24 cellular contexts compared by ENCODE assay signal in the genomic region with DNA sequence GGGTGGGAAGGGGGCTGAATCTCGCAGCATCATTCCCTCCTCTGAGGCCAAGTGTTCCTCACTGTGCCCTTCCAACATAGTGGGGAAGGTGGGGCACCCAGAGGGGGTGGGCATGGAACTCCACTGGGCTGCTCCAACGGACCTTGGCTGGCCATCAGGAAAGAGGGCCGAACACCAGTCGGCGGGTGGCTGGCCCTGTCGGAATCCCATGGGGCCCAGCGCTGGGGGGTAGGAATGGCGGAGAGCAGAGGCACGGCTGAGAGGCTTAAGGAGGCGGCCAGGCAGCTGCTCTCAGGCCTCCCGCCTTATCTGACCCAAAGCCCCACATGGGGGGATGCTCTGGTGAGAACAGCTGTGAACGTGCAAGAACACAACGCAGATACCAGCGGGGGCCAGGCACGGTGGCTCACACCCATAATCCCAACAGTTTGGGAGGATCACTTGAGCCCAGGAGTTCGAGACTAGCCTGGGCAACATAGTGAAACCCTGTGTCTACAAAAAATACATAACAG. TPM values are rescaled to one million over a fixed set of nuclear protein-coding genes. Genes with fewer than 3 reads are reported as not detected.
DNase-seq lines count a peak whose midpoint lies in the region; ATAC-seq and TF ChIP-seq lines count a peak whose summit lies in the region.
"Had no signal": no experiment of that assay in that cellular context is flagged by ENCODE, and none has a peak within 500 bp of the region (broad histone marks: within the 10 kb centered on the region; RNA-seq: fewer than 3 reads in every experiment).

No MANE protein-coding gene starts in this region.

- H3K4me3 ChIP-seq in left ventricle myocardium inferior: no peak overlapping the region
- no peak overlapping the region for H3K4me3 ChIP-seq in hepatocyte
- no peak overlapping the region for H3K4me3 ChIP-seq in tibial artery
- H3K4me3 ChIP-seq: SJSA1 had no signal

- DNase-seq in left ventricle myocardium inferior (no peak), Right ventricle myocardium inferior (ENCODE audit: missing footprints) (no peak), RWPE1 (ENCODE audit: low spot score) (no peak), hepatocyte (ENCODE audit: low spot score) (no peak), tibial artery (no peak), hepatic stellate cell (ENCODE audit: low spot score) (no peak)
- DNase-seq: AML-193; C1 segment of cervical spinal cord; Calu3; CD8-positive, alpha-beta T cell; DMS153; GOT3; NCI-H1092 treated with DMSO at 0.1 percent for 48 hours; NCI-H1436 treated with DMSO at 0.1 percent for 48 hours; NCI-H1930; NCI-H2227 treated with DMSO at 0.1 percent for 48 hours; NCI-H510A; NK-92 treated with Interleukin-12 subunit alpha and Interleukin-12 subunit beta, amount 100 ng/mL, for 24 hours had no signal

- H4K20me1 ChIP-seq in hepatocyte (ENCODE audit: insufficient read depth, poor library complexity, severe bottlenecking): no peaks in the 10 kb centered on the region

- peak overlapping the region; percentile 98 for H3K27ac ChIP-seq in left ventricle myocardium inferior (replicated peaks)
- H3K27ac ChIP-seq in RWPE1: peak overlapping the region; percentile 80; the same call in 1 of the 2 replicates
- H3K27ac ChIP-seq in hepatocyte: peak overlapping the region; percentile 46
- peak overlapping the region; percentile 99 for H3K27ac ChIP-seq in tibial artery
- H3K27ac ChIP-seq: HL-60, KMS-11, SJSA1 had no signal

- peaks cover 75% of the 10 kb centered on the region for H3K4me1 ChIP-seq in left ventricle myocardium inferior
- H3K4me1 ChIP-seq in hepatocyte (ENCODE audit: insufficient read depth): peaks cover 8% of the 10 kb centered on the region
- H3K4me1 ChIP-seq in tibial artery: peaks cover 5 to 58% (median 52%) of the 10 kb centered on the region in 4 donors

- POLR2A ChIA-PET in RWPE1 (lab: Yijun Ruan, JAX; ENCODE audit: low non-redundant PET): interaction anchor here (0.9 kb wide), 1 partner anchor 20 kb away, joined by 4 read pairs; a partner anchor contains a TSS

- H3K9me2 ChIP-seq in hepatocyte (replicated peaks; ENCODE audit: insufficient read depth): no peaks in the 10 kb centered on the region

- intact Hi-C loops in left ventricle myocardium inferior (cut with micrococcal nuclease): no loop called here
- intact Hi-C loops in Right ventricle myocardium inferior (cut with DNase I): no loop called here
- intact Hi-C loops in tibial artery (cut with DNase I; ENCODE audit: low total_unique reads): no loop called here

- no peaks in the 10 kb centered on the region for H3K79me2 ChIP-seq in hepatocyte

- TF ChIP-seq CTCF in left ventricle myocardium inferior (IDR thresholded peaks at IDR 0.05; ENCODE audit: borderline replicate concordance) (no peak), RWPE1 (conservative IDR thresholded peaks at IDR 0.05; ENCODE audit: low read depth) (no peak), hepatocyte (IDR thresholded peaks at IDR 0.05; ENCODE audit: poor library complexity) (no peak), tibial artery (IDR thresholded peaks at IDR 0.05) (no peak)

- no peak overlapping the region for H3K4me2 ChIP-seq in hepatocyte
- H3K4me2 ChIP-seq: KMS-11 had no signal

- no peak overlapping the region for H2AFZ ChIP-seq in hepatocyte

- 86% methylated on average over 16 of the region's 16 CpGs for WGBS in hepatocyte (ENCODE audit: low lambda C conversion rate, missing lambda C conversion rate)

- ATAC-seq in Right ventricle myocardium inferior: no peak
- ATAC-seq in HG02885 (IDR thresholded peaks at IDR 0.05; ENCODE audit: poor library complexity, unreplicated experiment): no peak
- ATAC-seq in HG03139 (IDR thresholded peaks at IDR 0.05; ENCODE audit: unreplicated experiment): no peak
- ATAC-seq: CD8-positive, alpha-beta T cell; HCT116 had no signal

- H3K9me3 ChIP-seq in left ventricle myocardium inferior (replicated peaks) (no peaks in the 10 kb centered on the region), hepatocyte (ENCODE audit: low read depth) (no peaks in the 10 kb centered on the region), tibial artery (no peaks in the 10 kb centered on the region)
- H3K9me3 ChIP-seq: SJSA1 had no signal

- CTCF ChIA-PET in RWPE1 (lab: Yijun Ruan, JAX): no interaction called here

- H3K36me3 ChIP-seq in left ventricle myocardium inferior (peaks cover 41% of the 10 kb centered on the region), hepatocyte (replicated peaks; ENCODE audit: insufficient read depth, low read depth) (no peaks in the 10 kb centered on the region), tibial artery (peaks cover 8 to 47% (median 25%) of the 10 kb centered on the region in 3 donors)

- no peaks in the 10 kb centered on the region for H3K27me3 ChIP-seq in left ventricle myocardium inferior (ENCODE audit: low read depth)
- no peaks in the 10 kb centered on the region for H3K27me3 ChIP-seq in hepatocyte
- no peaks in the 10 kb centered on the region for H3K27me3 ChIP-seq in tibial artery
- H3K27me3 ChIP-seq: SJSA1 had no signal

RNA-seq across cellular contexts. Expression of a gene that starts 4.4 kb away (rescaled TPM):
- total RNA-seq in left ventricle myocardium inferior: 150 TPM
- 196 TPM for total RNA-seq in Right ventricle myocardium inferior
- total RNA-seq in hepatocyte: 74.4 and 76.8 TPM in 2 replicates
- 85.3 and 92.3 TPM in 2 replicates for polyA plus RNA-seq in hepatocyte

RNA-seq across cellular contexts. Expression of a gene that starts 19.5 kb away (rescaled TPM):
- total RNA-seq in left ventricle myocardium inferior: 35.2 TPM
- total RNA-seq in Right ventricle myocardium inferior: 35.4 TPM
- 34.7 and 48.4 TPM in 2 replicates for total RNA-seq in hepatocyte
- 33.5 and 40.4 TPM in 2 replicates for polyA plus RNA-seq in hepatocyte

RNA-seq across cellular contexts. Expression of a gene that starts 40.8 kb away (rescaled TPM):
- total RNA-seq in left ventricle myocardium inferior (37.5 TPM), Right ventricle myocardium inferior (43.9 TPM), hepatocyte (66.7 and 72.1 TPM in 2 replicates)
- 66.5 and 69.2 TPM in 2 replicates for polyA plus RNA-seq in hepatocyte

Comparison
In these comparisons a context has a peak if more than half of its experiments do, and no peak if none do; other contexts are left out.
1. H3K27ac ChIP-seq: peak in every context shown above with its lines; median percentile 99 in tibial artery; 98 in left ventricle myocardium inferior; 80 in RWPE1; 46 in hepatocyte.